ENCODE assay signal across 35 cellular contexts in genomic region chr1:174451408-174451807, GRCh38.
"Had no signal": no experiment of that assay in that cellular context is flagged by ENCODE, and none has a peak within 500 bp of the region (broad histone marks: within the 10 kb centered on the region; RNA-seq: fewer than 3 reads in every experiment).

No MANE protein-coding gene starts in this region.

- FAIRE-seq: bronchial epithelial cell had no signal

- H3K36me3 Mint-ChIP-seq: activated CD8-positive, alpha-beta memory T cell treated with anti-CD3 and anti-CD28 coated beads, Interleukin-2, amount 10 ng/mL, durations not matched to agents 7 days and 5 days; activated naive CD4-positive, alpha-beta T cell treated with anti-CD3 and anti-CD28 coated beads, Interleukin-2, amount 10 ng/mL, durations not matched to agents 7 days and 5 days; brain had no signal

- H3K9me3 Mint-ChIP-seq: activated CD4-positive, alpha-beta memory T cell treated with anti-CD3 and anti-CD28 coated beads, Interleukin-2, amount 10 ng/mL, durations not matched to agents 7 days and 5 days; activated naive CD4-positive, alpha-beta T cell treated with anti-CD3 and anti-CD28 coated beads, Interleukin-2, amount 10 ng/mL, durations not matched to agents 7 days and 5 days; activated naive CD8-positive, alpha-beta T cell treated with anti-CD3 and anti-CD28 coated beads, Interleukin-2, amount 50 U/mL, for 24 hours had no signal

- H3K27ac Mint-ChIP-seq: activated CD4-positive, alpha-beta memory T cell treated with anti-CD3 and anti-CD28 coated beads, Interleukin-2, amount 10 ng/mL, durations not matched to agents 7 days and 5 days; activated CD8-positive, alpha-beta memory T cell treated with anti-CD3 and anti-CD28 coated beads, Interleukin-2, amount 10 ng/mL, durations not matched to agents 7 days and 5 days; activated naive CD4-positive, alpha-beta T cell treated with anti-CD3 and anti-CD28 coated beads, Interleukin-2, amount 10 ng/mL, durations not matched to agents 7 days and 5 days; activated naive CD8-positive, alpha-beta T cell; activated naive CD8-positive, alpha-beta T cell treated with anti-CD3 and anti-CD28 coated beads, Interleukin-2, amount 50 U/mL, for 24 hours; brain had no signal

- H3K27ac ChIP-seq: SJSA1, VCaP had no signal

- H3K27me3 Mint-ChIP-seq: activated CD4-positive, alpha-beta memory T cell treated with anti-CD3 and anti-CD28 coated beads, Interleukin-2, amount 10 ng/mL, durations not matched to agents 7 days and 5 days; activated CD8-positive, alpha-beta memory T cell treated with anti-CD3 and anti-CD28 coated beads, Interleukin-2, amount 10 ng/mL, durations not matched to agents 7 days and 5 days; activated naive CD4-positive, alpha-beta T cell treated with anti-CD3 and anti-CD28 coated beads, Interleukin-2, amount 10 ng/mL, durations not matched to agents 7 days and 5 days; activated naive CD8-positive, alpha-beta T cell; activated naive CD8-positive, alpha-beta T cell treated with anti-CD3 and anti-CD28 coated beads, Interleukin-2, amount 50 U/mL, for 24 hours; brain had no signal

- H3K9me3 ChIP-seq: SJSA1 had no signal

- H3K4me1 Mint-ChIP-seq: activated CD4-positive, alpha-beta memory T cell treated with anti-CD3 and anti-CD28 coated beads, Interleukin-2, amount 10 ng/mL, durations not matched to agents 7 days and 5 days; activated naive CD4-positive, alpha-beta T cell treated with anti-CD3 and anti-CD28 coated beads, Interleukin-2, amount 10 ng/mL, durations not matched to agents 7 days and 5 days; activated naive CD8-positive, alpha-beta T cell treated with anti-CD3 and anti-CD28 coated beads, Interleukin-2, amount 50 U/mL, for 24 hours had no signal

- H3K4me1 ChIP-seq: SJSA1 had no signal

- H3K4me3 ChIP-seq: SJSA1 had no signal

- H3K4me3 Mint-ChIP-seq: activated CD4-positive, alpha-beta memory T cell treated with anti-CD3 and anti-CD28 coated beads, Interleukin-2, amount 10 ng/mL, durations not matched to agents 7 days and 5 days; activated CD8-positive, alpha-beta memory T cell treated with anti-CD3 and anti-CD28 coated beads, Interleukin-2, amount 10 ng/mL, durations not matched to agents 7 days and 5 days; activated naive CD4-positive, alpha-beta T cell treated with anti-CD3 and anti-CD28 coated beads, Interleukin-2, amount 10 ng/mL, durations not matched to agents 7 days and 5 days; activated naive CD8-positive, alpha-beta T cell; activated naive CD8-positive, alpha-beta T cell treated with anti-CD3 and anti-CD28 coated beads, Interleukin-2, amount 50 U/mL, for 24 hours; brain had no signal

- H3K27me3 ChIP-seq: SJSA1 had no signal

- ATAC-seq: activated CD8-positive, alpha-beta memory T cell treated with anti-CD3 and anti-CD28 coated beads, Interleukin-2, amount 10 ng/mL, durations not matched to agents 7 days and 5 days; activated naive CD8-positive, alpha-beta T cell treated with anti-CD3 and anti-CD28 coated beads, Interleukin-2, amount 50 U/mL, for 24 hours; Panc1; SK-N-SH treated with all-trans-retinoic acid at 6 μM for 48 hours had no signal

- H3K36me3 ChIP-seq: SJSA1 had no signal

- DNase-seq: activated CD4-positive, alpha-beta memory T cell treated with anti-CD3 and anti-CD28 coated beads, Interleukin-2, amount 10 ng/mL, durations not matched to agents 7 days and 5 days; activated CD4-positive, alpha-beta T cell treated with anti-CD3 and anti-CD28 coated beads for 1 hour; activated CD4-positive, alpha-beta T cell treated with anti-CD3 and anti-CD28 coated beads for 48 hours; activated CD4-positive, CD25-positive, alpha-beta regulatory T cell; activated CD8-positive, alpha-beta memory T cell treated with anti-CD3 and anti-CD28 coated beads for 24 hours; activated CD8-positive, alpha-beta memory T cell treated with anti-CD3 and anti-CD28 coated beads, Interleukin-2, amount 10 ng/mL, durations not matched to agents 7 days and 5 days; activated CD8-positive, alpha-beta memory T cell treated with anti-CD3 and anti-CD28 coated beads, Interleukin-2, amount 50 U/mL, for 48 hours; activated effector memory CD4-positive, alpha-beta T cell treated with Interleukin-2 at 50 U/mL for 16 hours; activated naive CD4-positive, alpha-beta T cell treated with anti-CD3 and anti-CD28 coated beads, Interleukin-2, amount 10 ng/mL, durations not matched to agents 7 days and 5 days; activated naive CD8-positive, alpha-beta T cell treated with anti-CD3 and anti-CD28 coated beads, Interleukin-2, amount 50 U/mL, for 24 hours; activated T-cell treated with anti-CD3 and anti-CD28 coated beads, Interleukin-2, amount 50 U/mL, for 48 hours; anterior cingulate cortex; cerebellar nuclear complex; MM.1S; MV-4-11; NCI-H1092; NCI-H1417; NCI-H146; NCI-H1930; NCI-H2081 treated with DMSO at 0.1 percent for 48 hours; NCI-H345; NCI-H524 treated with DMSO at 0.1 percent for 48 hours; RPMI8226; SHP77 treated with DMSO at 0.1 percent for 48 hours; SW 1271; T-helper 1 cell; T-helper 2 cell; T-helper 9 cell had no signal
